ENCODE assay signal across 11 cellular contexts in genomic region chr15:101243420-101243819, GRCh38. TPM values are rescaled to one million over a fixed set of nuclear protein-coding genes. Genes with fewer than 3 reads are reported as not detected.
DNase-seq lines count a peak whose midpoint lies in the region; ATAC-seq and TF ChIP-seq lines count a peak whose summit lies in the region.
"Had no signal": no experiment of that assay in that cellular context is flagged by ENCODE, and none has a peak within 500 bp of the region (broad histone marks: within the 10 kb centered on the region; RNA-seq: fewer than 3 reads in every experiment).

No MANE protein-coding gene starts in this region.

- H4K20me1 ChIP-seq in SK-N-SH (ENCODE audit: insufficient read depth): peaks cover 100% of the 10 kb centered on the region

- no peak overlapping the region for H3K4me2 ChIP-seq in SK-N-SH

- TF ChIP-seq POLR2A in transverse colon (IDR thresholded peaks at IDR 0.05): no peak

- no peaks in the 10 kb centered on the region for H3K36me3 ChIP-seq in cardiac muscle cell
- no peaks in the 10 kb centered on the region for H3K36me3 ChIP-seq in transverse colon
- peaks cover 0 to 20% of the 10 kb centered on the region in 2 experiments for H3K36me3 ChIP-seq in SK-N-SH (replicated peaks in 1 of 2; ENCODE audit: control insufficient read depth in 1 of 2, insufficient read depth in 2 of 2, low read length in 1 of 2)

- no peak overlapping the region for H3K4me3 Mint-ChIP-seq in WTC11
- H3K4me3 Mint-ChIP-seq in immature natural killer cell: peak overlapping the region; percentile 71 to 90 (median 83)

- intact Hi-C loops in left cardiac atrium (cut with DNase I) (loop anchor here in 1 of 2 donors (10.0 kb wide), 1 partner anchor 79 kb away; no protein-coding TSS in a partner anchor), transverse colon (cut with DNase I; ENCODE audit: low total_unique reads) (loop anchor here (10.0 kb wide), 1 partner anchor 119 kb away; no protein-coding TSS in a partner anchor)

- no peak overlapping the region for H2AFZ ChIP-seq in SK-N-SH (ENCODE audit: low read depth)

- H3K4me3 ChIP-seq in cardiac muscle cell (no peak overlapping the region), transverse colon (no peak overlapping the region), SK-N-SH (ENCODE audit: low read depth in 2 of 2, low read length in 1 of 2) (no peak overlapping the region)

- WGBS in transverse colon (ENCODE audit: low coverage in 1 of 2), 2 donors: 83 to 93% methylated on average over 3 to 9 of the region's 9 CpGs
- WGBS in SK-N-SH (ENCODE audit: low lambda C conversion rate): 94% methylated on average over 9 of the region's 9 CpGs

- TF ChIP-seq CTCF in cardiac muscle cell (IDR thresholded peaks at IDR 0.05; ENCODE audit: low read depth, low read length) (no peak), WTC11 (IDR thresholded peaks at IDR 0.05) (no peak), transverse colon (IDR thresholded peaks at IDR 0.05) (no peak), SK-N-SH (IDR thresholded peaks at IDR 0.05) (no peak)

- H3K4me1 ChIP-seq in cardiac muscle cell (ENCODE audit: low read depth): peaks cover 57% of the 10 kb centered on the region
- peaks cover 0 to 82% (median 20%) of the 10 kb centered on the region in 4 donors for H3K4me1 ChIP-seq in transverse colon
- H3K4me1 ChIP-seq in SK-N-SH (ENCODE audit: control insufficient read depth in 1 of 2, insufficient read depth in 2 of 2, low read depth in 1 of 2, low read length in 1 of 2): peaks cover 15 to 38% of the 10 kb centered on the region in 2 experiments; a peak in 2 of 4 replicates

- H3K27ac Mint-ChIP-seq in WTC11 (peak overlapping the region; percentile 60), immature natural killer cell (peak overlapping the region; percentile 85 to 98 (median 96))

- H3K27me3 ChIP-seq in cardiac muscle cell: no peaks in the 10 kb centered on the region
- H3K27me3 ChIP-seq in transverse colon: no peaks in the 10 kb centered on the region
- H3K27me3 ChIP-seq in SK-N-SH (ENCODE audit: insufficient read depth): no peaks in the 10 kb centered on the region
- H3K27me3 ChIP-seq: BE2C had no signal

- no peaks in the 10 kb centered on the region for H3F3A ChIP-seq in SK-N-SH (replicated peaks; ENCODE audit: insufficient read depth)

- H3K4me1 Mint-ChIP-seq in WTC11: peaks cover 90% of the 10 kb centered on the region
- H3K4me1 Mint-ChIP-seq in immature natural killer cell: peaks cover 90 to 100% of the 10 kb centered on the region in 2 donors

- in situ Hi-C loops in transverse colon (cut with MboI; ENCODE audit: low pct_ligation_motif_present in 1 of 4, low pct_unique_long_range_greater_than_20kb in 1 of 4, low sequenced_read_pairs in 3 of 4): no loop called here

- TF ChIP-seq EP300 in transverse colon (IDR thresholded peaks at IDR 0.05; ENCODE audit: low read depth) (no peak), SK-N-SH (IDR thresholded peaks at IDR 0.05; ENCODE audit: borderline replicate concordance in 1 of 2, low read depth in 1 of 2, low read length in 1 of 2) (no peak)

- DNase-seq in cardiac muscle cell (ENCODE audit: low read depth in 1 of 2, low spot score in 1 of 2): no peak
- no peak for DNase-seq in left cardiac atrium
- DNase-seq in WTC11 (ENCODE audit: low spot score): no peak
- DNase-seq in immature natural killer cell: no peak
- no peak for DNase-seq in transverse colon
- DNase-seq in GM19240 (ENCODE audit: insufficient read length, low spot score): no peak
- no peak for DNase-seq in SK-N-SH
- DNase-seq: activated effector memory CD4-positive, alpha-beta T cell treated with anti-CD3 and anti-CD28 coated beads, Interleukin-2, amount 50 U/mL, for 16 hours; BE2C; NCI-H1417 treated with DMSO at 0.1 percent for 48 hours had no signal

- ATAC-seq in left cardiac atrium: no peak
- ATAC-seq in WTC11: no peak; the same call in 1 of the 2 replicates
- ATAC-seq in esophagus mucosa: no peak

- H3K79me2 ChIP-seq in SK-N-SH (ENCODE audit: insufficient read depth): peaks cover 100% of the 10 kb centered on the region

- H3K27me3 Mint-ChIP-seq in WTC11 (ENCODE audit: low read depth): no peaks in the 10 kb centered on the region
- peaks cover 1 to 7% (median 5%) of the 10 kb centered on the region in 3 donors for H3K27me3 Mint-ChIP-seq in immature natural killer cell (ENCODE audit: low read depth in 3 of 3)

- POLR2A ChIA-PET in WTC11 (lab: Charles Lee) (no interaction called here), SK-N-SH (lab: Yijun Ruan, JAX) (no interaction called here)

- H3K9me3 ChIP-seq in cardiac muscle cell (ENCODE audit: low read depth) (no peaks in the 10 kb centered on the region), transverse colon (no peaks in the 10 kb centered on the region), SK-N-SH (no peaks in the 10 kb centered on the region)
- H3K9me3 ChIP-seq: BE2C had no signal

- H3K9ac ChIP-seq in SK-N-SH: no peak overlapping the region

- H3K36me3 Mint-ChIP-seq in WTC11: peaks cover 8% of the 10 kb centered on the region; the same call in 1 of the 2 replicates
- H3K36me3 Mint-ChIP-seq in immature natural killer cell: no peaks in the 10 kb centered on the region

- 0 out of 2 replicates have a peak, but pooled peaks cover under 1% of the 10 kb centered on the region for H3K9me2 ChIP-seq in SK-N-SH

- no peaks in the 10 kb centered on the region for H3K9me3 Mint-ChIP-seq in WTC11
- no peaks in the 10 kb centered on the region for H3K9me3 Mint-ChIP-seq in immature natural killer cell

- CTCF ChIA-PET in WTC11 (lab: Charles Lee): interaction anchor here (1.1 to 2.0 kb wide), 4 partner anchors 12 to 235 kb away, joined by 3 to 18 read pairs (median 8); no protein-coding TSS in a partner anchor
- CTCF ChIA-PET in SK-N-SH (lab: Yijun Ruan, JAX): interaction anchor here (1.1 to 1.6 kb wide), 4 partner anchors 8 to 236 kb away, joined by 3 to 8 read pairs (median 4); partner anchors contain the start of gene CHSY1

- H3K27ac ChIP-seq in cardiac muscle cell (peak overlapping the region; percentile 39), transverse colon (peak overlapping the region in 3 of 4 donors; percentile 46 to 68 (median 47)), SK-N-SH (ENCODE audit: low read depth in 2 of 2, low read length in 1 of 2) (no peak overlapping the region)

- no peak for TF ChIP-seq RAD21 in SK-N-SH (IDR thresholded peaks at IDR 0.05; ENCODE audit: low read length)

TF ChIP-seq in WTC11, 78 proteins besides CTCF, POLR2A, EP300 and RAD21 (continues in another document):
- no peak for TF ChIP-seq GTF2I (CRISPR knock-in tag; conservative IDR thresholded peaks at IDR 0.05)

TF ChIP-seq in SK-N-SH, 30 proteins besides CTCF, POLR2A, EP300 and RAD21 (continues in another document):
- TF ChIP-seq FOSL2 (IDR thresholded peaks at IDR 0.05; ENCODE audit: borderline replicate concordance, low read depth) (no peak), YY1 (IDR thresholded peaks at IDR 0.05; ENCODE audit: low read depth) (no peak), MAX (IDR thresholded peaks at IDR 0.05; ENCODE audit: low read depth) (no peak), RXRA (IDR thresholded peaks at IDR 0.05; ENCODE audit: borderline replicate concordance, low read depth) (no peak), FOXJ3 (CRISPR knock-in tag; IDR thresholded peaks at IDR 0.05) (no peak), ZBTB33 (IDR thresholded peaks at IDR 0.05; ENCODE audit: borderline replicate concordance, low read depth) (no peak), ELF1 (IDR thresholded peaks at IDR 0.05) (no peak)

RNA-seq across cellular contexts. Expression of gene CHSY1, which starts 8.4 kb away (rescaled TPM):
- total RNA-seq in cardiac muscle cell (28.0 and 30.3 TPM in 2 replicates), left cardiac atrium (10 to 100 TPM; 18.8 to 42.0 TPM), WTC11 (2021) (56.3 to 59.1 TPM (median 57.4 TPM) in 3 replicates), transverse colon (10 to 100 TPM in 2 of 4 donors, 1 to 10 TPM in 2; 4.0 to 33.7 (median 11.8) TPM), esophagus mucosa (10.0 TPM)
- polyA plus RNA-seq in cardiac muscle cell (33.4 and 36.0 TPM in 2 replicates), immature natural killer cell (1 to 10 TPM; 2.8 to 4.0 (median 2.8) TPM), SK-N-SH (2012; rRNA removed) (15.7 and 17.4 TPM in 2 replicates)
- 21.1 and 21.5 TPM in 2 replicates for polyA plus RNA-seq in SK-N-SH (2012; cell fraction: cytosol; rRNA removed)
- polyA plus RNA-seq in SK-N-SH (2012; cell fraction: nucleus; rRNA removed): 6.0 and 10.5 TPM in 2 replicates

RNA-seq across cellular contexts. Expression of gene SELENOS, which starts 33.9 kb away (rescaled TPM):
- total RNA-seq in cardiac muscle cell (48.3 and 49.0 TPM in 2 replicates), left cardiac atrium (10 to 100 TPM; 37.7 to 66.2 TPM), WTC11 (2021) (38.2 to 43.8 TPM (median 39.3 TPM) in 3 replicates), transverse colon (100 to 1,000 TPM in 3 of 4 donors, 10 to 100 TPM in 1; 24.9 to 128 (median 120) TPM), esophagus mucosa (37.8 TPM)
- polyA plus RNA-seq in cardiac muscle cell (78.0 and 103 TPM in 2 replicates), immature natural killer cell (100 to 1,000 TPM in 1 of 3 donors, 10 to 100 TPM in 2; 88.7 to 122 (median 94.9) TPM), SK-N-SH (2012; rRNA removed) (101 and 124 TPM in 2 replicates)
- 124 and 132 TPM in 2 replicates for polyA plus RNA-seq in SK-N-SH (2012; cell fraction: cytosol; rRNA removed)
- polyA plus RNA-seq in SK-N-SH (2012; cell fraction: nucleus; rRNA removed): 48.8 and 75.5 TPM in 2 replicates

RNA-seq across cellular contexts. Expression of gene SNRPA1, which starts 51.6 kb away (rescaled TPM):
- total RNA-seq in cardiac muscle cell: 36.6 and 43.1 TPM in 2 replicates
- 131 and 168 TPM in 2 replicates for polyA plus RNA-seq in cardiac muscle cell
- 10 to 100 TPM; 26.7 to 36.7 TPM for total RNA-seq in left cardiac atrium
- 144 to 170 TPM (median 151 TPM) in 3 replicates for total RNA-seq in WTC11 (2021)
- 10 to 100 TPM; 38.6 to 65.0 (median 53.4) TPM for polyA plus RNA-seq in immature natural killer cell
- total RNA-seq in transverse colon: 10 to 100 TPM in 3 of 4 donors, 1 to 10 TPM in 1; 7.8 to 54.0 (median 25.8) TPM
- 44.5 TPM for total RNA-seq in esophagus mucosa
- 59.9 and 62.3 TPM in 2 replicates for polyA plus RNA-seq in SK-N-SH (2012; rRNA removed)
- 68.2 and 86.6 TPM in 2 replicates for polyA plus RNA-seq in SK-N-SH (2012; cell fraction: cytosol; rRNA removed)
- polyA plus RNA-seq in SK-N-SH (2012; cell fraction: nucleus; rRNA removed): 58.2 and 99.5 TPM in 2 replicates

Comparison
In these comparisons a context has a peak if more than half of its experiments do, and no peak if none do; other contexts are left out.
1. H3K27ac ChIP-seq: peak in cardiac muscle cell (single experiment) and transverse colon (3 of 4); none in SK-N-SH (0 of 2).